In genomic region chr2:177161741-177162440, GRCh38 we compare ENCODE assay signal across 8 cellular contexts. TPM values are rescaled to one million over a fixed set of nuclear protein-coding genes. Genes with fewer than 3 reads are reported as not detected.
A peak's percentile ranks its signal among the peaks of the same experiment; 100 is the strongest.
DNase-seq lines count a peak whose midpoint lies in the region; ATAC-seq and TF ChIP-seq lines count a peak whose summit lies in the region.

No MANE protein-coding gene starts in this region.

- H3K27ac ChIP-seq in OCI-LY1 (ENCODE audit: low read depth, low read length, poor library complexity, severe bottlenecking): no peak overlapping the region

- POLR2A ChIA-PET in BJ (lab: Charles Lee): no interaction called here

- H3K9me3 ChIP-seq in OCI-LY1 (ENCODE audit: low read length): no peaks in the 10 kb centered on the region

- no peak overlapping the region for H3K9ac ChIP-seq in OCI-LY1 (ENCODE audit: low read length)

- no peak overlapping the region for H3K4me2 ChIP-seq in OCI-LY1 (ENCODE audit: low read length)

- no peaks in the 10 kb centered on the region for H3F3A ChIP-seq in OCI-LY1 (ENCODE audit: insufficient read depth, low read length)

- CTCF ChIA-PET in BJ (lab: Yijun Ruan, JAX): interaction anchor here (0.6 to 2.2 kb wide), 12 partner anchors 13 to 1035 kb away, joined by 3 to 16 read pairs (median 5); no protein-coding TSS in a partner anchor

- TF ChIP-seq CTCF in BJ (IDR thresholded peaks at IDR 0.05; ENCODE audit: insufficient read depth, low read depth, low read length) (peak; percentile 71), GM13977 (IDR thresholded peaks at IDR 0.05; ENCODE audit: extremely low read depth, insufficient read depth, missing control alignments) (peak; percentile 50), OCI-LY1 (IDR thresholded peaks at IDR 0.05; ENCODE audit: low read length) (peak; percentile 63), endothelial cell (IDR thresholded peaks at IDR 0.05; ENCODE audit: unreplicated experiment) (peak; percentile 57), progenitor cell of endocrine pancreas (IDR thresholded peaks at IDR 0.05; ENCODE audit: unreplicated experiment) (peak; percentile 68)

- H3K36me3 Mint-ChIP-seq in endothelial cell (ENCODE audit: low read depth, unreplicated experiment) (no peaks in the 10 kb centered on the region), progenitor cell of endocrine pancreas (ENCODE audit: insufficient read depth) (no peaks in the 10 kb centered on the region)
- no peaks in the 10 kb centered on the region for H3K36me3 Mint-ChIP-seq in activated naive CD8-positive, alpha-beta T cell treated with anti-CD3 and anti-CD28 coated beads for 36 hours

- in situ Hi-C loops in GM13977 (cut with MboI; ENCODE audit: low pct_unique_long_range_greater_than_20kb, low sequenced_read_pairs, unreplicated experiment): loop anchor here (10.0 to 25.0 kb wide), 3 partner anchors 253 to 550 kb away; a partner anchor contains a TSS

- no peaks in the 10 kb centered on the region for H4K20me1 ChIP-seq in OCI-LY1 (ENCODE audit: insufficient read depth, low read length)

- H3K27me3 ChIP-seq in BJ (ENCODE audit: control insufficient read depth, insufficient read depth, low read length): 0 out of 2 replicates have a peak, but pooled peaks cover 1% of the 10 kb centered on the region
- H3K27me3 ChIP-seq in OCI-LY1 (ENCODE audit: insufficient read depth, low read length): no peaks in the 10 kb centered on the region

- DNase-seq in BJ (ENCODE audit: low read depth) (no peak), GM13977 (ENCODE audit: low spot score) (no peak), endothelial cell (ENCODE audit: low spot score) (no peak), progenitor cell of endocrine pancreas (ENCODE audit: low spot score, unreplicated experiment) (no peak), HuH-7 (ENCODE audit: low spot score) (no peak)
- no peak for DNase-seq in activated naive CD8-positive, alpha-beta T cell treated with anti-CD3 and anti-CD28 coated beads for 36 hours

- H3K9me3 Mint-ChIP-seq in endothelial cell (ENCODE audit: unreplicated experiment): no peaks in the 10 kb centered on the region
- no peaks in the 10 kb centered on the region for H3K9me3 Mint-ChIP-seq in progenitor cell of endocrine pancreas (ENCODE audit: low read depth)
- H3K9me3 Mint-ChIP-seq in activated naive CD8-positive, alpha-beta T cell treated with anti-CD3 and anti-CD28 coated beads for 36 hours: no peaks in the 10 kb centered on the region

- no peak for ATAC-seq in GM21423 (IDR thresholded peaks at IDR 0.05; ENCODE audit: unreplicated experiment)

- peaks cover 25% of the 10 kb centered on the region for H3K4me1 ChIP-seq in OCI-LY1 (ENCODE audit: insufficient read depth, low read length, severe bottlenecking)

- H3K9me2 ChIP-seq in OCI-LY1 (ENCODE audit: low read depth, low read length): no peaks in the 10 kb centered on the region

- H3K4me3 Mint-ChIP-seq in endothelial cell (ENCODE audit: unreplicated experiment) (no peak overlapping the region), progenitor cell of endocrine pancreas (ENCODE audit: low read depth) (no peak overlapping the region)
- H3K4me3 Mint-ChIP-seq in activated naive CD8-positive, alpha-beta T cell treated with anti-CD3 and anti-CD28 coated beads for 36 hours: no peak overlapping the region

- H2AFZ ChIP-seq in OCI-LY1 (ENCODE audit: low read length): no peak overlapping the region

- H3K27ac Mint-ChIP-seq in endothelial cell (ENCODE audit: unreplicated experiment) (peak overlapping the region; percentile 53), progenitor cell of endocrine pancreas (no peak overlapping the region)
- no peak overlapping the region for H3K27ac Mint-ChIP-seq in activated naive CD8-positive, alpha-beta T cell treated with anti-CD3 and anti-CD28 coated beads for 36 hours

- H3K79me2 ChIP-seq in OCI-LY1 (ENCODE audit: insufficient read depth, low read length): no peaks in the 10 kb centered on the region

- H3K4me3 ChIP-seq in BJ (ENCODE audit: low read depth, low read length): no peak overlapping the region
- H3K4me3 ChIP-seq in OCI-LY1 (ENCODE audit: low read depth, low read length, poor library complexity, severe bottlenecking): no peak overlapping the region

- no peaks in the 10 kb centered on the region for H3K27me3 Mint-ChIP-seq in endothelial cell (ENCODE audit: unreplicated experiment)
- no peaks in the 10 kb centered on the region for H3K27me3 Mint-ChIP-seq in progenitor cell of endocrine pancreas
- H3K27me3 Mint-ChIP-seq in activated naive CD8-positive, alpha-beta T cell treated with anti-CD3 and anti-CD28 coated beads for 36 hours: peaks cover 5% of the 10 kb centered on the region

- H3K4me1 Mint-ChIP-seq in endothelial cell (ENCODE audit: unreplicated experiment): peaks cover 11% of the 10 kb centered on the region
- peaks cover 13% of the 10 kb centered on the region for H3K4me1 Mint-ChIP-seq in progenitor cell of endocrine pancreas (ENCODE audit: low read depth)
- peaks cover 15% of the 10 kb centered on the region for H3K4me1 Mint-ChIP-seq in activated naive CD8-positive, alpha-beta T cell treated with anti-CD3 and anti-CD28 coated beads for 36 hours

- H3K36me3 ChIP-seq in BJ (ENCODE audit: control insufficient read depth, insufficient read depth, low read length) (no peaks in the 10 kb centered on the region), OCI-LY1 (ENCODE audit: insufficient read depth, low read length) (no peaks in the 10 kb centered on the region)

RNA-seq across cellular contexts. Expression of gene HNRNPA3, which starts 50.7 kb away (rescaled TPM):
- polyA plus RNA-seq in BJ (2011; rRNA removed): 31.8 and 74.9 TPM in 2 replicates
- polyA minus RNA-seq in BJ (2011; rRNA and poly(A)+ RNA removed): 7.3 and 21.1 TPM in 2 replicates
- 264 TPM for total RNA-seq in endothelial cell (ENCODE audit: unreplicated experiment)
- 334 and 339 TPM in 2 replicates for total RNA-seq in progenitor cell of endocrine pancreas
- 100 to 1,000 TPM; 253 to 254 TPM for total RNA-seq in activated naive CD8-positive, alpha-beta T cell treated with anti-CD3 and anti-CD28 coated beads for 36 hours
